In genomic region chr7:80883188-80884025, GRCh38 we compare ENCODE assay signal across 9 cellular contexts. TPM values are rescaled to one million over a fixed set of nuclear protein-coding genes. Genes with fewer than 3 reads are reported as not detected.
DNase-seq lines count a peak whose midpoint lies in the region; ATAC-seq and TF ChIP-seq lines count a peak whose summit lies in the region.
"Had no signal": no experiment of that assay in that cellular context is flagged by ENCODE, and none has a peak within 500 bp of the region (broad histone marks: within the 10 kb centered on the region; RNA-seq: fewer than 3 reads in every experiment).

No MANE protein-coding gene starts in this region.

- H3K4me3 ChIP-seq in ascending aorta: no peak overlapping the region

- H3K27ac ChIP-seq in ascending aorta: peak overlapping the region; percentile 68 to 70

- H3K36me3 Mint-ChIP-seq in activated T-helper 1 cell treated with anti-CD3 and anti-CD28 coated beads, Interleukin-12 subunit alpha, Interleukin-12 subunit beta, Interleukin-2, Interleukin-4 antibody, amounts not matched to agents 30 ng/mL and 10 ng/mL and 1 ng/mL, durations not matched to agents 14 hours and 24 hours and 36 hours (ENCODE audit: low read depth): no peaks in the 10 kb centered on the region
- H3K36me3 Mint-ChIP-seq: T-cell had no signal

- H3K27me3 ChIP-seq in ascending aorta: no peaks in the 10 kb centered on the region

- no peaks in the 10 kb centered on the region for H3K4me1 Mint-ChIP-seq in activated T-helper 1 cell treated with anti-CD3 and anti-CD28 coated beads, Interleukin-12 subunit alpha, Interleukin-12 subunit beta, Interleukin-2, Interleukin-4 antibody, amounts not matched to agents 30 ng/mL and 10 ng/mL and 1 ng/mL, durations not matched to agents 14 hours and 24 hours and 36 hours (ENCODE audit: low read depth)
- H3K4me1 Mint-ChIP-seq: T-cell had no signal

- TF ChIP-seq CTCF in ascending aorta (IDR thresholded peaks at IDR 0.05): no peak

- ATAC-seq in GM21360 (IDR thresholded peaks at IDR 0.05; ENCODE audit: unreplicated experiment): no peak
- ATAC-seq: T-cell had no signal

- H3K9me3 ChIP-seq in ascending aorta: no peaks in the 10 kb centered on the region

- intact Hi-C loops in ascending aorta (cut with DNase I): loop anchor here (2.0 to 5.0 kb wide), 2 partner anchors 35 to 161 kb away; partner anchors contain the start of gene SEMA3C
- intact Hi-C loops in activated T-helper 1 cell treated with anti-CD3 and anti-CD28 coated beads, Interleukin-12 subunit alpha, Interleukin-12 subunit beta, Interleukin-2, Interleukin-4 antibody, amounts not matched to agents 30 ng/mL and 10 ng/mL and 1 ng/mL, durations not matched to agents 14 hours and 24 hours and 36 hours (cut with micrococcal nuclease): no loop called here

- no peaks in the 10 kb centered on the region for H3K9me3 Mint-ChIP-seq in activated T-helper 1 cell treated with anti-CD3 and anti-CD28 coated beads, Interleukin-12 subunit alpha, Interleukin-12 subunit beta, Interleukin-2, Interleukin-4 antibody, amounts not matched to agents 30 ng/mL and 10 ng/mL and 1 ng/mL, durations not matched to agents 14 hours and 24 hours and 36 hours

- H3K4me1 ChIP-seq in ascending aorta: peaks cover 3 to 12% of the 10 kb centered on the region in 2 donors

- H3K36me3 ChIP-seq in ascending aorta: no peaks in the 10 kb centered on the region

- H3K27ac Mint-ChIP-seq in activated T-helper 1 cell treated with anti-CD3 and anti-CD28 coated beads, Interleukin-12 subunit alpha, Interleukin-12 subunit beta, Interleukin-2, Interleukin-4 antibody, amounts not matched to agents 30 ng/mL and 10 ng/mL and 1 ng/mL, durations not matched to agents 14 hours and 24 hours and 36 hours: no peak overlapping the region
- H3K27ac Mint-ChIP-seq: T-cell had no signal

- H3K27me3 Mint-ChIP-seq in activated T-helper 1 cell treated with anti-CD3 and anti-CD28 coated beads, Interleukin-12 subunit alpha, Interleukin-12 subunit beta, Interleukin-2, Interleukin-4 antibody, amounts not matched to agents 30 ng/mL and 10 ng/mL and 1 ng/mL, durations not matched to agents 14 hours and 24 hours and 36 hours (ENCODE audit: insufficient read depth): no peaks in the 10 kb centered on the region
- H3K27me3 Mint-ChIP-seq: T-cell had no signal

- no peak overlapping the region for H3K4me3 Mint-ChIP-seq in activated T-helper 1 cell treated with anti-CD3 and anti-CD28 coated beads, Interleukin-12 subunit alpha, Interleukin-12 subunit beta, Interleukin-2, Interleukin-4 antibody, amounts not matched to agents 30 ng/mL and 10 ng/mL and 1 ng/mL, durations not matched to agents 14 hours and 24 hours and 36 hours
- H3K4me3 Mint-ChIP-seq: T-cell had no signal

- DNase-seq in HS-5 (ENCODE audit: low read depth) (peak; percentile 94), ascending aorta (ENCODE audit: low spot score in 2 of 2) (no peak), islet precursor cell (peak; percentile 89), superior temporal gyrus (ENCODE audit: extremely low spot score) (peak; percentile 40), NCI-H1694 treated with DMSO at 0.1 percent for 48 hours (lab: John Stamatoyannopoulos, UW) (no peak), NCI-H345 treated with DMSO at 0.1 percent for 48 hours (lab: John Stamatoyannopoulos, UW; ENCODE audit: unreplicated experiment) (no peak)
- DNase-seq in activated T-helper 1 cell treated with anti-CD3 and anti-CD28 coated beads, Interleukin-12 subunit alpha, Interleukin-12 subunit beta, Interleukin-2, Interleukin-4 antibody, amounts not matched to agents 30 ng/mL and 10 ng/mL and 1 ng/mL, durations not matched to agents 14 hours and 24 hours and 36 hours (ENCODE audit: low spot score): no peak
- DNase-seq: T-cell had no signal

RNA-seq across cellular contexts. Expression of gene SEMA3C, which starts 35.4 kb away (rescaled TPM):
- 16.6 TPM for total RNA-seq in ascending aorta
- not detected in 2 replicates for total RNA-seq in activated T-helper 1 cell treated with anti-CD3 and anti-CD28 coated beads, Interleukin-12 subunit alpha, Interleukin-12 subunit beta, Interleukin-2, Interleukin-4 antibody, amounts not matched to agents 30 ng/mL and 10 ng/mL and 1 ng/mL, durations not matched to agents 14 hours and 24 hours and 36 hours

Comparison
In these comparisons a context has a peak if more than half of its experiments do, and no peak if none do; other contexts are left out.
1. DNase-seq: peak in HS-5 (single experiment), islet precursor cell (single experiment) and superior temporal gyrus (single experiment); none in ascending aorta (0 of 2), NCI-H1694 treated with DMSO at 0.1 percent for 48 hours (single experiment), activated T-helper 1 cell treated with anti-CD3 and anti-CD28 coated beads, Interleukin-12 subunit alpha, Interleukin-12 subunit beta, Interleukin-2, Interleukin-4 antibody, amounts not matched to agents 30 ng/mL and 10 ng/mL and 1 ng/mL, durations not matched to agents 14 hours and 24 hours and 36 hours (single experiment) and NCI-H345 treated with DMSO at 0.1 percent for 48 hours (single experiment).
2. RNA of gene SEMA3C, which starts 35.4 kb away (total RNA-seq): 16.6 TPM in ascending aorta (single experiment); not detected in activated T-helper 1 cell treated with anti-CD3 and anti-CD28 coated beads, Interleukin-12 subunit alpha, Interleukin-12 subunit beta, Interleukin-2, Interleukin-4 antibody, amounts not matched to agents 30 ng/mL and 10 ng/mL and 1 ng/mL, durations not matched to agents 14 hours and 24 hours and 36 hours; every median in the first group is over 10 times any median in the second.